Comparison of ENCODE assay signal across 32 cellular contexts in genomic region chr9:69073103-69073502, GRCh38. TPM values are rescaled to one million over a fixed set of nuclear protein-coding genes. Genes with fewer than 3 reads are reported as not detected.
"Had no signal": no experiment of that assay in that cellular context is flagged by ENCODE, and none has a peak within 500 bp of the region (broad histone marks: within the 10 kb centered on the region; RNA-seq: fewer than 3 reads in every experiment).

No MANE protein-coding gene starts in this region.

- H3K9me3 Mint-ChIP-seq: stimulated activated effector memory CD8-positive, alpha-beta T cell treated with anti-CD3 and anti-CD28 coated beads, Interleukin-12 subunit alpha, Interleukin-12 subunit beta, amount 100 ng/mL, for 72 hours; stimulated activated memory B cell treated with anti-CD40 and anti-IgM and Interleukin-4, amounts not matched to agents 10 μg/mL and 1 μg/mL and 100 μg/mL, for 72 hours; stimulated activated naive B cell treated with anti-CD40 and anti-IgM and Interleukin-4, amounts not matched to agents 10 μg/mL and 1 μg/mL and 100 μg/mL, for 72 hours; stimulated activated naive CD8-positive, alpha-beta T cell treated with anti-CD3 and anti-CD28 coated beads, Interleukin-15, amount 100 ng/mL, for 72 hours; stimulated activated naive CD8-positive, alpha-beta T cell treated with anti-CD3 and anti-CD28 coated beads, Interleukin-15, Interleukin-2, amounts not matched to agents 100 ng/mL and 50 ng/mL, for 24 hours had no signal

- H3K4me3 Mint-ChIP-seq: stimulated activated effector memory CD8-positive, alpha-beta T cell treated with anti-CD3 and anti-CD28 coated beads, Interleukin-12 subunit alpha, Interleukin-12 subunit beta, amount 100 ng/mL, for 72 hours; stimulated activated memory B cell treated with anti-CD40 and anti-IgM and Interleukin-4, amounts not matched to agents 10 μg/mL and 1 μg/mL and 100 μg/mL, for 72 hours; stimulated activated naive B cell treated with anti-CD40 and anti-IgM and Interleukin-4, amounts not matched to agents 10 μg/mL and 1 μg/mL and 100 μg/mL, for 72 hours; stimulated activated naive CD8-positive, alpha-beta T cell treated with anti-CD3 and anti-CD28 coated beads, Interleukin-15, amount 100 ng/mL, for 72 hours; stimulated activated naive CD8-positive, alpha-beta T cell treated with anti-CD3 and anti-CD28 coated beads, Interleukin-15, Interleukin-2, amounts not matched to agents 100 ng/mL and 50 ng/mL, for 24 hours had no signal

- DNase-seq: stimulated activated CD4-positive, alpha-beta T cell treated with anti-CD3 and anti-CD28 coated beads, Interleukin-2, amount 100 ng/mL, for 48 hours; stimulated activated CD4-positive, alpha-beta T cell treated with anti-CD3 and anti-CD28 coated beads, Interleukin-4, amount 100 ng/mL, for 1 hour; stimulated activated CD4-positive, alpha-beta T cell treated with anti-CD3 and anti-CD28 coated beads, Interleukin-4, amount 100 ng/mL, for 24 hours; stimulated activated CD4-positive, alpha-beta T cell treated with anti-CD3 and anti-CD28 coated beads, Interleukin-4, amount 100 ng/mL, for 4 hours; stimulated activated CD8-positive, alpha-beta memory T cell treated with anti-CD3 and anti-CD28 coated beads, Interleukin-4, amount 100 ng/mL, for 48 hours; stimulated activated naive B cell treated with anti-CD40 and anti-IgM and Interleukin-4, amounts not matched to agents 10 μg/mL and 1 μg/mL and 100 μg/mL, for 72 hours; stimulated activated naive CD4-positive, alpha-beta T cell; stimulated activated naive CD4-positive, alpha-beta T cell treated with Interleukin-2 at 50 U/mL for 16 hours; stimulated activated naive CD8-positive, alpha-beta T cell treated with anti-CD3 and anti-CD28 coated beads, Interleukin-15, amount 100 ng/mL, for 72 hours; stimulated activated naive CD8-positive, alpha-beta T cell treated with anti-CD3 and anti-CD28 coated beads, Interleukin-15, Interleukin-2, amounts not matched to agents 100 U/mL and 50 U/mL, for 24 hours; stomach; substantia nigra; testis; thyroid gland; tibial artery; transverse colon; trophoblast cell; upper lobe of left lung; upper lobe of right lung; uterus had no signal

- H3K4me3 ChIP-seq: stomach, suprapubic skin, testis, thoracic aorta, thyroid gland, tibial artery, tibial nerve, transverse colon, upper lobe of left lung, upper lobe of right lung, uterus, vagina had no signal

- FAIRE-seq: urothelium cell line had no signal

- ATAC-seq: stimulated activated effector memory CD8-positive, alpha-beta T cell treated with anti-CD3 and anti-CD28 coated beads, Interleukin-12 subunit alpha, Interleukin-12 subunit beta, amount 100 ng/mL, for 72 hours; stimulated activated memory B cell treated with anti-CD40 and anti-IgM and Interleukin-4, amounts not matched to agents 10 μg/mL and 1 μg/mL and 100 μg/mL, for 72 hours; stimulated activated naive B cell treated with anti-CD40 and anti-IgM and Interleukin-4, amounts not matched to agents 10 μg/mL and 1 μg/mL and 100 μg/mL, for 72 hours; stimulated activated naive CD8-positive, alpha-beta T cell treated with anti-CD3 and anti-CD28 coated beads, Interleukin-15, amount 100 ng/mL, for 72 hours; stimulated activated naive CD8-positive, alpha-beta T cell treated with anti-CD3 and anti-CD28 coated beads, Interleukin-15, Interleukin-2, amounts not matched to agents 100 U/mL and 50 U/mL, for 24 hours; upper lobe of right lung had no signal

- H3K27me3 ChIP-seq: stomach, suprapubic skin, testis, thyroid gland, tibial artery, tibial nerve, transverse colon, upper lobe of left lung, upper lobe of right lung, uterus, vagina had no signal

- H3K36me3 ChIP-seq: thoracic aorta, thyroid gland, transverse colon, upper lobe of right lung, uterus, vagina had no signal

- H3K27ac ChIP-seq: stomach, suprapubic skin, testis, thoracic aorta, thyroid gland, tibial artery, tibial nerve, transverse colon, upper lobe of right lung, uterus, vagina had no signal

- H3K27me3 Mint-ChIP-seq: stimulated activated memory B cell treated with anti-CD40 and anti-IgM and Interleukin-4, amounts not matched to agents 10 μg/mL and 1 μg/mL and 100 μg/mL, for 72 hours; stimulated activated naive B cell treated with anti-CD40 and anti-IgM and Interleukin-4, amounts not matched to agents 10 μg/mL and 1 μg/mL and 100 μg/mL, for 72 hours; stimulated activated naive CD8-positive, alpha-beta T cell treated with anti-CD3 and anti-CD28 coated beads, Interleukin-15, amount 100 ng/mL, for 72 hours; stimulated activated naive CD8-positive, alpha-beta T cell treated with anti-CD3 and anti-CD28 coated beads, Interleukin-15, Interleukin-2, amounts not matched to agents 100 ng/mL and 50 ng/mL, for 24 hours had no signal

- H3K9me3 ChIP-seq: stomach, suprapubic skin, testis, thoracic aorta, thyroid gland, tibial artery, tibial nerve, transverse colon, upper lobe of left lung, upper lobe of right lung, uterus, vagina had no signal

- H3K4me1 Mint-ChIP-seq: stimulated activated effector memory CD8-positive, alpha-beta T cell treated with anti-CD3 and anti-CD28 coated beads, Interleukin-12 subunit alpha, Interleukin-12 subunit beta, amount 100 ng/mL, for 72 hours; stimulated activated memory B cell treated with anti-CD40 and anti-IgM and Interleukin-4, amounts not matched to agents 10 μg/mL and 1 μg/mL and 100 μg/mL, for 72 hours; stimulated activated naive B cell treated with anti-CD40 and anti-IgM and Interleukin-4, amounts not matched to agents 10 μg/mL and 1 μg/mL and 100 μg/mL, for 72 hours; stimulated activated naive CD8-positive, alpha-beta T cell treated with anti-CD3 and anti-CD28 coated beads, Interleukin-15, amount 100 ng/mL, for 72 hours had no signal

- H3K27ac Mint-ChIP-seq: stimulated activated effector memory CD8-positive, alpha-beta T cell treated with anti-CD3 and anti-CD28 coated beads, Interleukin-12 subunit alpha, Interleukin-12 subunit beta, amount 100 ng/mL, for 72 hours; stimulated activated memory B cell treated with anti-CD40 and anti-IgM and Interleukin-4, amounts not matched to agents 10 μg/mL and 1 μg/mL and 100 μg/mL, for 72 hours; stimulated activated naive B cell treated with anti-CD40 and anti-IgM and Interleukin-4, amounts not matched to agents 10 μg/mL and 1 μg/mL and 100 μg/mL, for 72 hours; stimulated activated naive CD8-positive, alpha-beta T cell treated with anti-CD3 and anti-CD28 coated beads, Interleukin-15, amount 100 ng/mL, for 72 hours; stimulated activated naive CD8-positive, alpha-beta T cell treated with anti-CD3 and anti-CD28 coated beads, Interleukin-15, Interleukin-2, amounts not matched to agents 100 ng/mL and 50 ng/mL, for 24 hours had no signal

- H3K4me1 ChIP-seq: suprapubic skin, transverse colon, upper lobe of left lung, uterus, vagina had no signal

RNA-seq across cellular contexts. Expression of gene PRKACG, which starts 59.2 kb away (rescaled TPM):
- total RNA-seq: stomach, subcutaneous adipose tissue, suprapubic skin, temporal lobe, thoracic aorta, thyroid gland, tibial nerve, transverse colon, upper lobe of left lung, upper lobe of right lung, ureter, urinary bladder, uterus, vagina had no signal
